Comparison of ENCODE assay signal across 27 cellular contexts in genomic region chr7:121178452-121178851, GRCh38.
A peak's percentile ranks its signal among the peaks of the same experiment; 100 is the strongest.
DNase-seq lines count a peak whose midpoint lies in the region; ATAC-seq and TF ChIP-seq lines count a peak whose summit lies in the region.
"Had no signal": no experiment of that assay in that cellular context is flagged by ENCODE, and none has a peak within 500 bp of the region (broad histone marks: within the 10 kb centered on the region; RNA-seq: fewer than 3 reads in every experiment).

No MANE protein-coding gene starts in this region.

- WGBS in spleen, 5 donors = 86 to 94% (median 90%) methylated on average over 3 of the region's 3 CpGs
- 86 to 89% methylated on average over 2 to 3 of the region's 3 CpGs for WGBS in gastroesophageal sphincter (ENCODE audit: low coverage in 1 of 2), 2 donors

- H3K4me3 ChIP-seq in HEK293 (ENCODE audit: low read depth, low read length) (no peak overlapping the region), spleen (peak overlapping the region in 1 of 8 donors; percentile 15), gastroesophageal sphincter (no peak overlapping the region)
- H3K4me3 ChIP-seq: breast epithelium, lung, uterus had no signal

- TF ChIP-seq POLR2A in spleen (IDR thresholded peaks at IDR 0.05) (no peak), gastroesophageal sphincter (IDR thresholded peaks at IDR 0.05) (no peak)

- DNase-seq in Right ventricle myocardium inferior (ENCODE audit: missing footprints) = no peak
- DNase-seq in left cardiac atrium = no peak
- DNase-seq in spleen = no peak
- no peak for DNase-seq in activated effector memory CD4-positive, alpha-beta T cell treated with Interleukin-2 at 50 U/mL for 16 hours
- DNase-seq in T-cell = no peak
- DNase-seq: activated CD4-positive, alpha-beta T cell treated with anti-CD3 and anti-CD28 coated beads, Interleukin-2, amount 10 ng/mL, durations not matched to agents 7 days and 5 days; activated naive CD4-positive, alpha-beta T cell treated with anti-CD3 and anti-CD28 coated beads, Interleukin-2, amount 10 ng/mL, durations not matched to agents 7 days and 5 days; CD4-positive, alpha-beta memory T cell; effector CD8-positive, alpha-beta T cell; NCI-H1694; NCI-H510A treated with DMSO at 0.1 percent for 48 hours; right lobe of liver; SIG-M5; stimulated activated naive CD8-positive, alpha-beta T cell treated with anti-CD3 and anti-CD28 coated beads, Interleukin-15, Interleukin-2, amounts not matched to agents 100 U/mL and 50 U/mL, for 24 hours; SW 1271; T1000; uterus had no signal

- no peak for TF ChIP-seq EP300 in gastroesophageal sphincter (IDR thresholded peaks at IDR 0.05)

- H3K4me1 ChIP-seq in HEK293 (ENCODE audit: control insufficient read depth, insufficient read depth, low read length) = no peaks in the 10 kb centered on the region
- H3K4me1 ChIP-seq in spleen = peaks cover 0 to 66% (median 35%) of the 10 kb centered on the region in 6 donors
- peaks cover 0 to 10% (median 0%) of the 10 kb centered on the region in 3 donors for H3K4me1 ChIP-seq in gastroesophageal sphincter
- H3K4me1 ChIP-seq: breast epithelium, right lobe of liver, uterus had no signal

- intact Hi-C loops in Right ventricle myocardium inferior (cut with DNase I) (no loop called here), left cardiac atrium (cut with DNase I) (no loop called here), spleen (cut with DNase I; ENCODE audit: low total_unique reads) (no loop called here)

- H3K4me1 Mint-ChIP-seq in activated T-helper 17 cell treated with anti-CD3 and anti-CD28 coated beads, Interleukin-2, amount 50 U/mL, for 72 hours = peaks cover 8% of the 10 kb centered on the region
- peaks cover 0 to 16% (median 2%) of the 10 kb centered on the region in 3 donors for H3K4me1 Mint-ChIP-seq in T-cell
- H3K4me1 Mint-ChIP-seq: activated naive CD4-positive, alpha-beta T cell treated with anti-CD3 and anti-CD28 coated beads, Interleukin-2, amount 10 ng/mL, durations not matched to agents 7 days and 5 days; neural crest cell had no signal

- H3K27ac Mint-ChIP-seq in activated T-helper 17 cell treated with anti-CD3 and anti-CD28 coated beads, Interleukin-2, amount 50 U/mL, for 72 hours = no peak overlapping the region
- H3K27ac Mint-ChIP-seq in T-cell = no peak overlapping the region
- H3K27ac Mint-ChIP-seq: activated CD4-positive, alpha-beta T cell treated with anti-CD3 and anti-CD28 coated beads, Interleukin-2, amount 10 ng/mL, durations not matched to agents 7 days and 5 days; activated naive CD4-positive, alpha-beta T cell treated with anti-CD3 and anti-CD28 coated beads, Interleukin-2, amount 10 ng/mL, durations not matched to agents 7 days and 5 days; CD4-positive, alpha-beta memory T cell had no signal

- CTCF ChIA-PET in HEK293 (lab: Yijun Ruan, JAX) (no interaction called here), T-cell (lab: Charles Lee) (no interaction called here)

- H3K36me3 Mint-ChIP-seq in activated T-helper 17 cell treated with anti-CD3 and anti-CD28 coated beads, Interleukin-2, amount 50 U/mL, for 72 hours (ENCODE audit: low read depth) = no peaks in the 10 kb centered on the region
- no peaks in the 10 kb centered on the region for H3K36me3 Mint-ChIP-seq in T-cell
- H3K36me3 Mint-ChIP-seq: activated naive CD4-positive, alpha-beta T cell treated with anti-CD3 and anti-CD28 coated beads, Interleukin-2, amount 10 ng/mL, durations not matched to agents 7 days and 5 days; CD4-positive, alpha-beta memory T cell had no signal

- TF ChIP-seq CTCF in HEK293 (tag by site-specific recombination; IDR thresholded peaks at IDR 0.05) (no peak), spleen (IDR thresholded peaks at IDR 0.05 in 8 of 11, conservative IDR thresholded peaks at IDR 0.05 in 3 of 11) (no peak), gastroesophageal sphincter (IDR thresholded peaks at IDR 0.05) (no peak)

- no peaks in the 10 kb centered on the region for H3K9me3 ChIP-seq in HEK293 (ENCODE audit: control insufficient read depth, insufficient read depth, low read depth, low read length)
- H3K9me3 ChIP-seq in spleen = no peaks in the 10 kb centered on the region
- no peaks in the 10 kb centered on the region for H3K9me3 ChIP-seq in gastroesophageal sphincter
- H3K9me3 ChIP-seq: breast epithelium, right lobe of liver, uterus had no signal

- H3K9me3 Mint-ChIP-seq in activated T-helper 17 cell treated with anti-CD3 and anti-CD28 coated beads, Interleukin-2, amount 50 U/mL, for 72 hours = no peaks in the 10 kb centered on the region
- H3K9me3 Mint-ChIP-seq in T-cell = peaks cover 0 to 4% (median 0%) of the 10 kb centered on the region in 3 donors
- H3K9me3 Mint-ChIP-seq: activated CD4-positive, alpha-beta T cell treated with anti-CD3 and anti-CD28 coated beads, Interleukin-2, amount 10 ng/mL, durations not matched to agents 7 days and 5 days; activated naive CD4-positive, alpha-beta T cell treated with anti-CD3 and anti-CD28 coated beads, Interleukin-2, amount 10 ng/mL, durations not matched to agents 7 days and 5 days had no signal

- H3K27ac ChIP-seq in HEK293 (ENCODE audit: extremely low read depth, low read depth, low read length) = no peak overlapping the region
- H3K27ac ChIP-seq in spleen = peak overlapping the region in 7 of 8 donors; percentile 6 to 81 (median 72)
- no peak overlapping the region for H3K27ac ChIP-seq in gastroesophageal sphincter
- H3K27ac ChIP-seq: breast epithelium, epithelial cell of prostate, HL-60, uterus had no signal

- POLR2A ChIA-PET in HEK293 (lab: Yijun Ruan, JAX) (no interaction called here), T-cell (lab: Charles Lee) (no interaction called here)

- H3K36me3 ChIP-seq in HEK293 (ENCODE audit: control insufficient read depth in 2 of 2, insufficient read depth in 1 of 2, low read length in 2 of 2) (no peaks in the 10 kb centered on the region), spleen (no peaks in the 10 kb centered on the region), gastroesophageal sphincter (no peaks in the 10 kb centered on the region)
- H3K36me3 ChIP-seq: breast epithelium, right lobe of liver, uterus had no signal

- H3K27me3 Mint-ChIP-seq in activated T-helper 17 cell treated with anti-CD3 and anti-CD28 coated beads, Interleukin-2, amount 50 U/mL, for 72 hours = peaks cover 28% of the 10 kb centered on the region
- peaks cover 3 to 17% of the 10 kb centered on the region in 2 donors for H3K27me3 Mint-ChIP-seq in T-cell

- H3K4me3 Mint-ChIP-seq in activated T-helper 17 cell treated with anti-CD3 and anti-CD28 coated beads, Interleukin-2, amount 50 U/mL, for 72 hours = peak overlapping the region; percentile 13
- H3K4me3 Mint-ChIP-seq in T-cell = no peak overlapping the region
- H3K4me3 Mint-ChIP-seq: activated CD4-positive, alpha-beta T cell treated with anti-CD3 and anti-CD28 coated beads, Interleukin-2, amount 10 ng/mL, durations not matched to agents 7 days and 5 days; activated naive CD4-positive, alpha-beta T cell treated with anti-CD3 and anti-CD28 coated beads, Interleukin-2, amount 10 ng/mL, durations not matched to agents 7 days and 5 days; neural crest cell had no signal

- ATAC-seq in Right ventricle myocardium inferior (peak; percentile 26), left cardiac atrium (no peak), gastroesophageal sphincter (no peak), T-cell (replicated peaks in 1 of 4) (no peak)
- no peak for ATAC-seq in activated T-helper 17 cell treated with anti-CD3 and anti-CD28 coated beads, Interleukin-2, amount 50 U/mL, for 72 hours (replicated peaks)
- ATAC-seq: HCT116, Panc1 had no signal

- H3K27me3 ChIP-seq in spleen (replicated peaks in 1 of 7) = no peaks in the 10 kb centered on the region
- no peaks in the 10 kb centered on the region for H3K27me3 ChIP-seq in gastroesophageal sphincter
- H3K27me3 ChIP-seq: breast epithelium, right lobe of liver, uterus had no signal

TF ChIP-seq in HEK293, 187 proteins besides CTCF, POLR2A, EP300 and RAD21:
- no peak for TF ChIP-seq ZNF624 (tag by site-specific recombination; IDR thresholded peaks at IDR 0.05)
- peak; percentile 79 for TF ChIP-seq ZNF133 (tag by site-specific recombination; IDR thresholded peaks at IDR 0.05)

Comparison
In these comparisons a context has a peak if more than half of its experiments do, and no peak if none do; other contexts are left out.
1. H3K27ac ChIP-seq: peak in spleen (7 of 8); none in HEK293 (single experiment) and gastroesophageal sphincter (0 of 4).